ENCODE assay signal across 8 cellular contexts in genomic region chrX:72306085-72306801, GRCh38. TPM values are rescaled to one million over a fixed set of nuclear protein-coding genes. Genes with fewer than 3 reads are reported as not detected.
DNase-seq lines count a peak whose midpoint lies in the region; ATAC-seq, FAIRE-seq and TF ChIP-seq lines count a peak whose summit lies in the region.

No MANE protein-coding gene starts in this region.

- peaks cover 6% of the 10 kb centered on the region for H4K20me1 ChIP-seq in neural progenitor cell (ENCODE audit: low read depth)

- peak overlapping the region; percentile 63 for H3K4me3 ChIP-seq in A549
- H3K4me3 ChIP-seq in duodenal mucosa (ENCODE audit: low read depth in 1 of 2, low read length in 2 of 2), result peak overlapping the region; percentile 50 to 66
- H3K4me3 ChIP-seq in neural progenitor cell, result peak overlapping the region; percentile 60

- FAIRE-seq in A549 (lab: Jason Lieb, UNC), result no peak

- CTCF ChIA-PET in A549 (lab: Yijun Ruan, JAX), result interaction anchor here (1.2 to 2.2 kb wide), 2 partner anchors 30 to 60 kb away, joined by 5 read pairs; partner anchors contain the start of gene RPS4X

- POLR2A ChIA-PET in A549 (lab: Yijun Ruan, JAX), result interaction anchor here (3.3 kb wide), 1 partner anchor 29 kb away, joined by 24 read pairs; the partner anchor contains the start of gene RPS4X

- H3K27me3 Mint-ChIP-seq in neural progenitor cell (ENCODE audit: insufficient read depth, low read depth), result peaks cover 24% of the 10 kb centered on the region

- H3K27me3 ChIP-seq in duodenal mucosa (ENCODE audit: control insufficient read depth in 1 of 2, insufficient read depth in 2 of 2, low read length in 2 of 2), result peaks cover 17 to 36% of the 10 kb centered on the region in 2 donors
- peaks cover 97% of the 10 kb centered on the region for H3K27me3 ChIP-seq in neural progenitor cell

- H3K27ac ChIP-seq in A549, result peak overlapping the region; percentile 57 to 77; a peak in 5 of 6 replicates
- H3K27ac ChIP-seq in duodenal mucosa (ENCODE audit: low read depth, low read length), result no peak overlapping the region
- no peak overlapping the region for H3K27ac ChIP-seq in neural progenitor cell

- no peaks in the 10 kb centered on the region for H3K36me3 Mint-ChIP-seq in neural progenitor cell

- ATAC-seq in A549 (peak; percentile 42 to 43), GM18868 (IDR thresholded peaks at IDR 0.05; ENCODE audit: unreplicated experiment) (peak; percentile 7), HG03159 (IDR thresholded peaks at IDR 0.05; ENCODE audit: unreplicated experiment) (no peak), HG03571 (IDR thresholded peaks at IDR 0.05; ENCODE audit: unreplicated experiment) (no peak)

- 0% methylated on average over 16 of the region's 92 CpGs for WGBS in A549 (ENCODE audit: missing lambda C conversion rate)

- H3K9me3 ChIP-seq in A549 (no peaks in the 10 kb centered on the region), duodenal mucosa (ENCODE audit: control insufficient read depth in 1 of 2, low read length in 2 of 2) (no peaks in the 10 kb centered on the region), neural progenitor cell (ENCODE audit: low read depth) (no peaks in the 10 kb centered on the region)

- H3K9me3 Mint-ChIP-seq in neural progenitor cell, result peaks cover 14% of the 10 kb centered on the region

- H3K9ac ChIP-seq in duodenal mucosa (ENCODE audit: low read depth in 1 of 2, low read length in 2 of 2) (no peak overlapping the region), neural progenitor cell (no peak overlapping the region)

- H3K27ac Mint-ChIP-seq in neural progenitor cell, result no peak overlapping the region

- H3K4me1 Mint-ChIP-seq in neural progenitor cell, result peaks cover 16% of the 10 kb centered on the region

- H2AFZ ChIP-seq in neural progenitor cell (replicated peaks), result no peak overlapping the region

- peaks cover 15% of the 10 kb centered on the region; the same call in 2 of the 3 replicates for H3K4me1 ChIP-seq in A549
- peaks cover 13 to 25% of the 10 kb centered on the region in 2 donors for H3K4me1 ChIP-seq in duodenal mucosa (ENCODE audit: control insufficient read depth in 1 of 2, insufficient read depth in 2 of 2, low read length in 2 of 2)
- H3K4me1 ChIP-seq in neural progenitor cell, result no peaks in the 10 kb centered on the region

- H3K36me3 ChIP-seq in duodenal mucosa (ENCODE audit: control insufficient read depth in 1 of 2, insufficient read depth in 2 of 2, low read length in 2 of 2), result no peaks in the 10 kb centered on the region
- H3K36me3 ChIP-seq in neural progenitor cell, result no peaks in the 10 kb centered on the region

- TF ChIP-seq POLR2A in A549 (IDR thresholded peaks at IDR 0.05; ENCODE audit: low read length), result no peak

- H3K4me2 ChIP-seq in A549, result peak overlapping the region; percentile 95
- H3K4me2 ChIP-seq in neural progenitor cell, result peak overlapping the region; percentile 85

- H3K79me2 ChIP-seq in neural progenitor cell (ENCODE audit: low read depth), result no peaks in the 10 kb centered on the region

- TF ChIP-seq RAD21 in A549 (conservative IDR thresholded peaks at IDR 0.05 in 1 of 2, IDR thresholded peaks at IDR 0.05 in 1 of 2), result no peak

- H3K4me3 Mint-ChIP-seq in neural progenitor cell, result peak overlapping the region; percentile 89

- no peak for TF ChIP-seq EP300 in A549 (IDR thresholded peaks at IDR 0.05)

- DNase-seq in A549 (ENCODE audit: low read depth in 1 of 2, low spot score in 1 of 2), result peak; percentile 20 to 30
- peak; percentile 55 for DNase-seq in NCI-H69 (lab: John Stamatoyannopoulos, UW)
- peak; percentile 54 for DNase-seq in neural progenitor cell (ENCODE audit: low spot score)
- DNase-seq in HPDE6-E6E7 (ENCODE audit: extremely low spot score), result no peak

- no peak for TF ChIP-seq CTCF in A549 (IDR thresholded peaks at IDR 0.05)
- no peak for TF ChIP-seq CTCF in neural progenitor cell (IDR thresholded peaks at IDR 0.05)

- H3F3A ChIP-seq in neural progenitor cell (ENCODE audit: low read depth), result no peaks in the 10 kb centered on the region

TF ChIP-seq in A549, 52 proteins besides CTCF, POLR2A, EP300 and RAD21:
- TF ChIP-seq HEYL (CRISPR knock-in tag; IDR thresholded peaks at IDR 0.05) (no peak), PHF8 (IDR thresholded peaks at IDR 0.05; ENCODE audit: borderline replicate concordance, low read depth) (no peak), TP53 (CRISPR knock-in tag; IDR thresholded peaks at IDR 0.05) (no peak), TFCP2L1 (CRISPR knock-in tag; IDR thresholded peaks at IDR 0.05) (no peak), POLR2AphosphoS2 (conservative IDR thresholded peaks at IDR 0.05; ENCODE audit: low read length) (no peak), CBX8 (IDR thresholded peaks at IDR 0.05) (no peak), RNF2 (IDR thresholded peaks at IDR 0.05; ENCODE audit: borderline replicate concordance, low read depth) (no peak; the same call in 1 of the 2 replicates), CHD2 (IDR thresholded peaks at IDR 0.05; ENCODE audit: low read length, partially characterized antibody) (no peak), NR3C1 (IDR thresholded peaks at IDR 0.05) (no peak), RFX5 (IDR thresholded peaks at IDR 0.05) (no peak), HOXB13 (CRISPR knock-in tag; IDR thresholded peaks at IDR 0.05; ENCODE audit: low read depth) (no peak), BHLHE40 (IDR thresholded peaks at IDR 0.05; ENCODE audit: low read depth, low read length) (no peak)
- TF ChIP-seq, protein P1, sequence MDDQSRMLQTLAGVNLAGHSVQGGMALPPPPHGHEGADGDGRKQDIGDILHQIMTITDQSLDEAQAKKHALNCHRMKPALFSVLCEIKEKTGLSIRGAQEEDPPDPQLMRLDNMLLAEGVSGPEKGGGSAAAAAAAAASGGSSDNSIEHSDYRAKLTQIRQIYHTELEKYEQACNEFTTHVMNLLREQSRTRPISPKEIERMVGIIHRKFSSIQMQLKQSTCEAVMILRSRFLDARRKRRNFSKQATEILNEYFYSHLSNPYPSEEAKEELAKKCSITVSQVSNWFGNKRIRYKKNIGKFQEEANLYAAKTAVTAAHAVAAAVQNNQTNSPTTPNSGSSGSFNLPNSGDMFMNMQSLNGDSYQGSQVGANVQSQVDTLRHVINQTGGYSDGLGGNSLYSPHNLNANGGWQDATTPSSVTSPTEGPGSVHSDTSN (IDR thresholded peaks at IDR 0.05), result no peak

RNA-seq across cellular contexts. Expression of gene CITED1, which starts 0.5 kb away (rescaled TPM):
- 0.43 and 0.61 TPM in 2 replicates for polyA plus RNA-seq in A549 (2011; rRNA removed)
- polyA plus RNA-seq in A549 (2012; cell fraction: cytosol; rRNA removed), result 0.65 and 0.79 TPM in 2 replicates
- polyA plus RNA-seq in A549 (2012; cell fraction: nucleus; rRNA removed), result 0.47 and 0.56 TPM in 2 replicates
- 0.26 to 0.43 TPM (median 0.30 TPM) in 3 replicates for polyA plus RNA-seq in A549 (2017; fragmentation: RNase III; extraction: RNeasy Plus Mini Kit Qiagen cat#74134 plus additional on column Dnase treatment)
- 0.97 TPM in 1 of 2 replicates, not detected in the other for polyA minus RNA-seq in A549 (2011; rRNA and poly(A)+ RNA removed)
- 0.69 and 1.9 TPM in 2 replicates for total RNA-seq in neural progenitor cell (ENCODE audit: low replicate concordance)

RNA-seq across cellular contexts. Expression of gene RPS4X, which starts 29.2 kb away (rescaled TPM):
- polyA plus RNA-seq in A549 (2011; rRNA removed), result 1,768 and 2,104 TPM in 2 replicates
- polyA plus RNA-seq in A549 (2012; cell fraction: cytosol; rRNA removed), result 1,651 and 1,698 TPM in 2 replicates
- polyA plus RNA-seq in A549 (2012; cell fraction: nucleus; rRNA removed), result 457 and 491 TPM in 2 replicates
- polyA plus RNA-seq in A549 (2017; fragmentation: RNase III; extraction: RNeasy Plus Mini Kit Qiagen cat#74134 plus additional on column Dnase treatment), result 1,795 to 1,877 TPM (median 1,866 TPM) in 3 replicates
- 666 and 802 TPM in 2 replicates for polyA minus RNA-seq in A549 (2011; rRNA and poly(A)+ RNA removed)
- total RNA-seq in neural progenitor cell (ENCODE audit: low replicate concordance), result 973 and 1,345 TPM in 2 replicates

Comparison
In these comparisons a context has a peak if more than half of its experiments do, and no peak if none do; other contexts are left out.
1. ATAC-seq: peak in A549 (2 of 2) and GM18868 (single experiment); none in HG03159 (single experiment) and HG03571 (single experiment).
2. H3K27ac ChIP-seq: peak in A549 (2 of 2); none in duodenal mucosa (single experiment) and neural progenitor cell (single experiment).
3. Peak in every context shown above with its lines, with median percentiles within 50 percentile points of each other: H3K4me3 ChIP-seq.